ENCODE assay signal across 9 cellular contexts in the genomic region with DNA sequence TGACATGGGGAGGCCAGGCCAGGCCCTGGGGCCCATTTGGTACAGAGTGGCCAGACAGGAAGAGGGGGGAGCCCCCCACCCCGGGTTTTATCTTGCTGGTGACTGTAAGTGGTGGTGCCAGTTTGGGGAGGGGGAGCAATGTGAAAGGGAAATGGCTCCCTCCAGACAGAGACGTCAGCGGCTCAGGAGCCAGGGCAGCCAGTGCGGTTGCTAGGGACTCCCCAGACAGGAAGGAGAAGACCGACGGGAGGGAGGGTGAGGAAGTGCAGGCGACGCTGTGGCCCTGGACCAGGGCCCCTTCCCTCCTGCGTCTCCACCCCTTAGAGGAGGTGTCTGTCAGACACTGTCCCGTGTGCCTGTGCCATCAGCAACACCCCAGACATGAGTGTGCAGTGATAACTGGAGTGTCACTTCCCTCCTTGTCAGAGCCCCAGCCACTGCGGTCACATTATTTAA. TPM values are rescaled to one million over a fixed set of nuclear protein-coding genes. Genes with fewer than 3 reads are reported as not detected.
A peak's percentile ranks its signal among the peaks of the same experiment; 100 is the strongest.
DNase-seq lines count a peak whose midpoint lies in the region; ATAC-seq and TF ChIP-seq lines count a peak whose summit lies in the region.
"Had no signal": no experiment of that assay in that cellular context is flagged by ENCODE, and none has a peak within 500 bp of the region (broad histone marks: within the 10 kb centered on the region; RNA-seq: fewer than 3 reads in every experiment).

No MANE protein-coding gene starts in this region.

- H3K27me3 ChIP-seq in mesenchymal stem cell (ENCODE audit: control insufficient read depth in 1 of 2, insufficient read depth in 1 of 2, low read length in 2 of 2) (no peaks in the 10 kb centered on the region), GM23248 (replicated peaks; ENCODE audit: insufficient read depth) (no peaks in the 10 kb centered on the region)

- H2AK5ac ChIP-seq in mesenchymal stem cell (ENCODE audit: low read length, severe bottlenecking): no peak overlapping the region

- H4K8ac ChIP-seq in mesenchymal stem cell (ENCODE audit: low read length): peak overlapping the region; percentile 89

- no peak overlapping the region for H2BK5ac ChIP-seq in mesenchymal stem cell (ENCODE audit: low read depth, low read length, poor library complexity, severe bottlenecking)

- in situ Hi-C loops in GM23248 (cut with MboI): no loop called here

- no peak overlapping the region for H2BK120ac ChIP-seq in mesenchymal stem cell (ENCODE audit: low read depth, low read length)

- no peak overlapping the region for H3K27ac ChIP-seq in mesenchymal stem cell (ENCODE audit: low read length, poor library complexity, severe bottlenecking)
- no peak overlapping the region for H3K27ac ChIP-seq in GM23248

- H3K9me3 Mint-ChIP-seq in brain: no peaks in the 10 kb centered on the region

- peak; percentile 76 for ATAC-seq in GM19025 (IDR thresholded peaks at IDR 0.05; ENCODE audit: low read depth, unreplicated experiment)
- ATAC-seq in HG03135 (IDR thresholded peaks at IDR 0.05; ENCODE audit: unreplicated experiment): peak; percentile 75
- no peak for ATAC-seq in HG03045 (IDR thresholded peaks at IDR 0.05; ENCODE audit: unreplicated experiment)

- peaks cover 26% of the 10 kb centered on the region for H3K36me3 Mint-ChIP-seq in brain

- H3F3A ChIP-seq in GM23248 (ENCODE audit: insufficient read depth): no peaks in the 10 kb centered on the region

- H3K9ac ChIP-seq in mesenchymal stem cell (ENCODE audit: low read length) (no peak overlapping the region), GM23248 (no peak overlapping the region)

- no peak overlapping the region for H3K4me3 ChIP-seq in mesenchymal stem cell (ENCODE audit: insufficient read depth in 1 of 2, low read depth in 1 of 2, low read length in 2 of 2)
- H3K4me3 ChIP-seq in GM23248: no peak overlapping the region

- H3K4me1 ChIP-seq in mesenchymal stem cell (ENCODE audit: control insufficient read depth, insufficient read depth, low read depth, low read length) (peaks cover 17% of the 10 kb centered on the region), GM23248 (ENCODE audit: insufficient read depth) (peaks cover 4% of the 10 kb centered on the region)

- peak overlapping the region in 4 of 5 experiments; percentile 78 to 88 (median 82) for H3K27ac Mint-ChIP-seq in brain

- peak overlapping the region; percentile 19 for H2AFZ ChIP-seq in mesenchymal stem cell (ENCODE audit: low read depth, low read length)
- H2AFZ ChIP-seq in GM23248: no peak overlapping the region

- H4K91ac ChIP-seq in mesenchymal stem cell (ENCODE audit: low read length): peak overlapping the region; percentile 44

- H3K4me3 Mint-ChIP-seq in brain: peak overlapping the region in 4 of 5 experiments; percentile 22 to 42 (median 36)

- no peak overlapping the region for H2BK15ac ChIP-seq in mesenchymal stem cell (ENCODE audit: low read depth, poor library complexity, severe bottlenecking)

- peaks cover 79% of the 10 kb centered on the region for H3K4me1 Mint-ChIP-seq in brain

- DNase-seq in T-helper 9 cell (peak; percentile 76), mesenchymal stem cell (peak; percentile 79), GM23248 (no peak)
- peak; percentile 39 to 42 for DNase-seq in stimulated activated CD8-positive, alpha-beta memory T cell treated with anti-CD3 and anti-CD28 coated beads, Interleukin-7, amount 100 ng/mL, for 48 hours (ENCODE audit: extremely low read depth in 1 of 2, low read depth in 1 of 2)

- no peaks in the 10 kb centered on the region for H3K9me3 ChIP-seq in mesenchymal stem cell (ENCODE audit: control insufficient read depth, low read length)
- no peaks in the 10 kb centered on the region for H3K9me3 ChIP-seq in GM23248 (ENCODE audit: low read depth)

- WGBS in mesenchymal stem cell: 12% methylated on average over 11 of the region's 11 CpGs
- WGBS in GM23248 (ENCODE audit: low coverage in 1 of 2, low lambda C conversion rate in 2 of 2, missing lambda C conversion rate in 2 of 2), 2 experiments: 67 to 68% methylated on average over 11 of the region's 11 CpGs

- no peak for TF ChIP-seq CTCF in brain (conservative IDR thresholded peaks at IDR 0.05)

- H4K20me1 ChIP-seq in GM23248 (ENCODE audit: insufficient read depth): no peaks in the 10 kb centered on the region

- H3K4me2 ChIP-seq in mesenchymal stem cell (ENCODE audit: low read length, poor library complexity, severe bottlenecking) (no peak overlapping the region), GM23248 (ENCODE audit: unreplicated experiment) (no peak overlapping the region)

- no peaks in the 10 kb centered on the region for H3K27me3 Mint-ChIP-seq in brain

- H3K79me2 ChIP-seq in GM23248 (ENCODE audit: insufficient read depth): no peaks in the 10 kb centered on the region

- no peak overlapping the region for H3K23ac ChIP-seq in mesenchymal stem cell (ENCODE audit: low read length in 2 of 2)

- peak overlapping the region; percentile 48 to 88 for H3K18ac ChIP-seq in mesenchymal stem cell (ENCODE audit: low read depth in 1 of 2, low read length in 2 of 2)

- H3K4ac ChIP-seq in mesenchymal stem cell (ENCODE audit: low read depth in 1 of 2, low read length in 2 of 2): peak overlapping the region in 1 of 2 experiments; percentile 54

- no peaks in the 10 kb centered on the region for H3K9me2 ChIP-seq in GM23248 (ENCODE audit: insufficient read depth)

- H3K36me3 ChIP-seq in mesenchymal stem cell (ENCODE audit: control insufficient read depth in 1 of 2, insufficient read depth in 2 of 2, low read depth in 1 of 2, low read length in 2 of 2) (peaks cover 0 to 8% of the 10 kb centered on the region in 2 experiments), GM23248 (ENCODE audit: low read depth) (no peaks in the 10 kb centered on the region)

- peaks cover 2% of the 10 kb centered on the region for H3K79me1 ChIP-seq in mesenchymal stem cell (replicated peaks; ENCODE audit: low read length, poor library complexity, severe bottlenecking)

- no peak overlapping the region for H2BK12ac ChIP-seq in mesenchymal stem cell (ENCODE audit: low read length in 2 of 2)

- no peak overlapping the region for H3K14ac ChIP-seq in mesenchymal stem cell (ENCODE audit: low read length in 2 of 2)

RNA-seq across cellular contexts. Expression of a gene that starts 7.0 kb away (rescaled TPM):
- polyA plus RNA-seq in brain (ENCODE audit: insufficient read depth, low read depth, low replicate concordance): 42.7 TPM
- 22.2 TPM for polyA plus RNA-seq in mesenchymal stem cell (2013, experiment 1 of 2)
- 21.4 TPM for polyA plus RNA-seq in mesenchymal stem cell (2013, experiment 2 of 2)
- 2.6 and 2.9 TPM in 2 replicates for total RNA-seq in GM23248 (2014; rRNA removed; shearing (Covaris generic))
- polyA plus RNA-seq in GM23248 (2016; fragmentation: Nextera tagmentation; extraction: Ambion mirVana): 2.1 and 2.2 TPM in 2 replicates

RNA-seq across cellular contexts. Expression of a gene that starts 44.5 kb away (rescaled TPM):
- 19.3 TPM for polyA plus RNA-seq in brain (ENCODE audit: insufficient read depth, low read depth, low replicate concordance)
- polyA plus RNA-seq in mesenchymal stem cell (2013, experiment 1 of 2): 6.7 TPM
- 6.5 TPM for polyA plus RNA-seq in mesenchymal stem cell (2013, experiment 2 of 2)
- total RNA-seq in GM23248 (2014; rRNA removed; shearing (Covaris generic)): 3.7 and 7.3 TPM in 2 replicates
- polyA plus RNA-seq in GM23248 (2016; fragmentation: Nextera tagmentation; extraction: Ambion mirVana): 4.9 TPM in 2 replicates

RNA-seq across cellular contexts. Expression of a gene that starts 58.0 kb away (rescaled TPM):
- polyA plus RNA-seq in brain (ENCODE audit: insufficient read depth, low read depth, low replicate concordance) (not detected), GM23248 (2016; fragmentation: Nextera tagmentation; extraction: Ambion mirVana) (not detected in 2 replicates)
- polyA plus RNA-seq in mesenchymal stem cell (2013, experiment 1 of 2): not detected
- not detected for polyA plus RNA-seq in mesenchymal stem cell (2013, experiment 2 of 2)
- not detected in 2 replicates for total RNA-seq in GM23248 (2014; rRNA removed; shearing (Covaris generic))
- total RNA-seq: mononuclear cell had no signal

Comparison
In these comparisons a context has a peak if more than half of its experiments do, and no peak if none do; other contexts are left out.
1. RNA of a gene that starts 7.0 kb away (polyA plus RNA-seq): 42.7 TPM in brain (single experiment); 2.1 to 2.2 TPM in GM23248; every median in the first group is over 10 times any median in the second.